ENCODE assay signal across 8 cellular contexts in the genomic region with DNA sequence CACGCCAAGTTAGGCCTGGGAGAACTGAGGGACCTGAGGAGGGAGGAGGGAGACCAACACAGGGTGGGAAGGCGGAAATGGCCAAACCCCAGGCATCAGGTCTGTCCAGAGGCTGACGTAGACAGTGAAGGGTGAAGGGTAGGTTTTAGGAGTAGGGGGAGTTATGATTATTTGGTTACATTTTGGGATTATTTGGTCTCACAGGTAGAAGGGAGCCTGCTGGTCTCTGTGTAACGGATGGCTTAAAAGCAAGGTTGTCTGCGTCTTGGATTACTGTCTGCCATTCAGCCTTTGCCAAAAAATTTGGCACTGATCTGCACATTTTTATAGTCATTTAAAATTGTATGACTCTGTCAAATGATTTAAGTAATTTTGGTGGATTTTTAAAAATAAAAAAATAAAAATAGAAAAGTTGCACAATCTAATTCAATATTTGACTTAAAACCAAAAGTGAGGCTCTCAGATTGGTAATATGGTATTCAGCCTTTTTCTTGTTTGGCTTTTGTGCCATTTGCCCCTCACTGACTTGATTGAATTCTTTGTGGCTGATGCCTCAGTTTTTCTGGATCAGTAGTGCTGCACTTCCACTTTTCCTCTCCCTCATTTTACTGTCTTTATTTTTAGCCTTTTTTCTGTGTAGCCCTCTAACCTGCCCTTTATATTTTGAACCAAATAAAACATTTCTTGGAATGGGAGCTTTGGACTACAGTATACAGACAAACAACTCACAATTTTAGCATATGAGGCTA. TPM values are rescaled to one million over a fixed set of nuclear protein-coding genes. Genes with fewer than 3 reads are reported as not detected.
DNase-seq lines count a peak whose midpoint lies in the region; ATAC-seq and TF ChIP-seq lines count a peak whose summit lies in the region.

No MANE protein-coding gene starts in this region.

- H3K9me3 ChIP-seq in Caco-2 (no peaks in the 10 kb centered on the region), HUES6 (ENCODE audit: control insufficient read depth, insufficient read depth, low read depth, low read length) (no peaks in the 10 kb centered on the region), iPS-20b (ENCODE audit: insufficient read depth, low read depth, low read length) (no peaks in the 10 kb centered on the region)

- H3K36me3 ChIP-seq in Caco-2 (ENCODE audit: control insufficient read depth, insufficient read depth, low read length), result no peaks in the 10 kb centered on the region
- H3K36me3 ChIP-seq in HUES6 (ENCODE audit: control insufficient read depth, insufficient read depth, low read length), result peaks cover 22% of the 10 kb centered on the region
- peaks cover 28% of the 10 kb centered on the region; the same call in 1 of the 2 replicates for H3K36me3 ChIP-seq in iPS-20b (ENCODE audit: insufficient read depth, low read depth, low read length)

- H3K36me3 Mint-ChIP-seq in Caco-2 (ENCODE audit: insufficient read depth, unreplicated experiment), result peaks cover 17% of the 10 kb centered on the region
- peaks cover 8% of the 10 kb centered on the region for H3K36me3 Mint-ChIP-seq in activated naive CD8-positive, alpha-beta T cell treated with anti-CD3 and anti-CD28 coated beads, Interleukin-2, amount 50 U/mL, for 24 hours (ENCODE audit: low read depth)
- peaks cover 28% of the 10 kb centered on the region for H3K36me3 Mint-ChIP-seq in stimulated activated effector memory CD8-positive, alpha-beta T cell treated with anti-CD3 and anti-CD28 coated beads, Interleukin-12 subunit alpha, Interleukin-12 subunit beta, amount 100 ng/mL, for 72 hours

- intact Hi-C loops in Caco-2 (cut with micrococcal nuclease; ENCODE audit: unreplicated experiment), result no loop called here

- H3K9me3 Mint-ChIP-seq in Caco-2 (ENCODE audit: unreplicated experiment), result no peaks in the 10 kb centered on the region
- no peaks in the 10 kb centered on the region for H3K9me3 Mint-ChIP-seq in activated naive CD8-positive, alpha-beta T cell treated with anti-CD3 and anti-CD28 coated beads, Interleukin-2, amount 50 U/mL, for 24 hours
- no peaks in the 10 kb centered on the region for H3K9me3 Mint-ChIP-seq in stimulated activated effector memory CD8-positive, alpha-beta T cell treated with anti-CD3 and anti-CD28 coated beads, Interleukin-12 subunit alpha, Interleukin-12 subunit beta, amount 100 ng/mL, for 72 hours

- CTCF ChIA-PET in Caco-2 (lab: Charles Lee), result interaction anchor here (0.7 to 1.5 kb wide), 2 partner anchors 57 to 841 kb away, joined by 7 to 10 read pairs; partner anchors contain the start of gene HINT2

- POLR2A ChIA-PET in Caco-2 (lab: Charles Lee), result interaction anchor here (0.6 to 2.0 kb wide), 2 partner anchors 29 to 251 kb away, joined by 5 read pairs; no protein-coding TSS in a partner anchor

- peak overlapping the region; percentile 81 for H3K27ac Mint-ChIP-seq in Caco-2 (ENCODE audit: unreplicated experiment)
- H3K27ac Mint-ChIP-seq in activated naive CD8-positive, alpha-beta T cell treated with anti-CD3 and anti-CD28 coated beads, Interleukin-2, amount 50 U/mL, for 24 hours, result peak overlapping the region; percentile 95
- H3K27ac Mint-ChIP-seq in stimulated activated effector memory CD8-positive, alpha-beta T cell treated with anti-CD3 and anti-CD28 coated beads, Interleukin-12 subunit alpha, Interleukin-12 subunit beta, amount 100 ng/mL, for 72 hours, result peak overlapping the region; percentile 98

- peak overlapping the region; percentile 80 for H3K4me3 Mint-ChIP-seq in Caco-2 (ENCODE audit: unreplicated experiment)
- peak overlapping the region; percentile 97 for H3K4me3 Mint-ChIP-seq in activated naive CD8-positive, alpha-beta T cell treated with anti-CD3 and anti-CD28 coated beads, Interleukin-2, amount 50 U/mL, for 24 hours
- H3K4me3 Mint-ChIP-seq in stimulated activated effector memory CD8-positive, alpha-beta T cell treated with anti-CD3 and anti-CD28 coated beads, Interleukin-12 subunit alpha, Interleukin-12 subunit beta, amount 100 ng/mL, for 72 hours, result peak overlapping the region; percentile 94

- H3K4me3 ChIP-seq in Caco-2 (ENCODE audit: low read depth, low read length), result peak overlapping the region; percentile 59
- peak overlapping the region; percentile 71 for H3K4me3 ChIP-seq in HUES6 (ENCODE audit: low read depth, low read length)
- H3K4me3 ChIP-seq in iPS-20b (ENCODE audit: low read length), result peak overlapping the region; percentile 74

- H3K27me3 Mint-ChIP-seq in Caco-2 (ENCODE audit: insufficient read depth, unreplicated experiment), result no peaks in the 10 kb centered on the region
- no peaks in the 10 kb centered on the region for H3K27me3 Mint-ChIP-seq in activated naive CD8-positive, alpha-beta T cell treated with anti-CD3 and anti-CD28 coated beads, Interleukin-2, amount 50 U/mL, for 24 hours

- H3K4me1 ChIP-seq in Caco-2 (peaks cover 5% of the 10 kb centered on the region; the same call in 1 of the 2 replicates), HUES6 (ENCODE audit: control insufficient read depth, insufficient read depth, low read length) (peaks cover 4% of the 10 kb centered on the region; the same call in 1 of the 2 replicates), iPS-20b (ENCODE audit: insufficient read depth, low read length) (peaks cover 9% of the 10 kb centered on the region)

- peaks cover 14% of the 10 kb centered on the region for H3K4me1 Mint-ChIP-seq in Caco-2 (ENCODE audit: low read depth, unreplicated experiment)
- H3K4me1 Mint-ChIP-seq in activated naive CD8-positive, alpha-beta T cell treated with anti-CD3 and anti-CD28 coated beads, Interleukin-2, amount 50 U/mL, for 24 hours, result peaks cover 39% of the 10 kb centered on the region
- peaks cover 38% of the 10 kb centered on the region for H3K4me1 Mint-ChIP-seq in stimulated activated effector memory CD8-positive, alpha-beta T cell treated with anti-CD3 and anti-CD28 coated beads, Interleukin-12 subunit alpha, Interleukin-12 subunit beta, amount 100 ng/mL, for 72 hours

- no peak for DNase-seq in Caco-2
- DNase-seq in activated naive CD8-positive, alpha-beta T cell treated with anti-CD3 and anti-CD28 coated beads, Interleukin-2, amount 50 U/mL, for 24 hours, result no peak
- DNase-seq in stimulated activated effector memory CD8-positive, alpha-beta T cell treated with anti-CD3 and anti-CD28 coated beads, Interleukin-12 subunit alpha, Interleukin-12 subunit beta, amount 100 ng/mL, for 72 hours (ENCODE audit: low spot score in 2 of 2), result no peak
- DNase-seq in effector CD8-positive, alpha-beta T cell (lab: John Stamatoyannopoulos, UW), result no peak
- no peak for DNase-seq in activated CD4-positive, alpha-beta T cell treated with anti-CD3 and anti-CD28 coated beads, Interleukin-2, amount 50 U/mL, for 4 hours

- ATAC-seq in GM19463 (IDR thresholded peaks at IDR 0.05; ENCODE audit: unreplicated experiment), result peak; percentile 43
- ATAC-seq in activated naive CD8-positive, alpha-beta T cell treated with anti-CD3 and anti-CD28 coated beads, Interleukin-2, amount 50 U/mL, for 24 hours, result peak; percentile 47
- peak; percentile 48 for ATAC-seq in stimulated activated effector memory CD8-positive, alpha-beta T cell treated with anti-CD3 and anti-CD28 coated beads, Interleukin-12 subunit alpha, Interleukin-12 subunit beta, amount 100 ng/mL, for 72 hours

- no peaks in the 10 kb centered on the region for H3K27me3 ChIP-seq in Caco-2 (replicated peaks; ENCODE audit: control insufficient read depth, insufficient read depth, low read length)
- no peaks in the 10 kb centered on the region for H3K27me3 ChIP-seq in HUES6 (ENCODE audit: control insufficient read depth, insufficient read depth, low read length)
- no peaks in the 10 kb centered on the region for H3K27me3 ChIP-seq in iPS-20b (ENCODE audit: insufficient read depth, low read length)

- peak overlapping the region; percentile 76 for H3K9ac ChIP-seq in HUES6 (ENCODE audit: low read length)
- H3K9ac ChIP-seq in iPS-20b (ENCODE audit: low read depth, low read length), result peak overlapping the region; percentile 87

- TF ChIP-seq CTCF in Caco-2 (IDR thresholded peaks at IDR 0.05; ENCODE audit: insufficient read depth in 1 of 2, low read depth in 1 of 2, low read length in 1 of 2, severe bottlenecking in 1 of 2, unreplicated experiment in 1 of 2), result no peak

- BruUV-seq in Caco-2 (replicated peaks; lab: Mats Ljungman, UMichigan), result TSS peak; percentile 16

- H3K27ac ChIP-seq in HUES6 (ENCODE audit: low read depth, low read length) (peak overlapping the region; percentile 66), iPS-20b (ENCODE audit: low read length) (peak overlapping the region; percentile 2)

RNA-seq across cellular contexts. Expression of gene MSMP, which starts 3.6 kb away (rescaled TPM):
- not detected in 2 replicates for total RNA-seq in Caco-2 (2022)

RNA-seq across cellular contexts. Expression of gene RGP1, which starts 8.6 kb away (rescaled TPM):
- 25.0 and 27.1 TPM in 2 replicates for total RNA-seq in Caco-2 (2022)

RNA-seq across cellular contexts. Expression of gene GBA2, which starts 8.7 kb away (rescaled TPM):
- 108 and 111 TPM in 2 replicates for total RNA-seq in Caco-2 (2022)

RNA-seq across cellular contexts. Expression of gene CREB3, which starts 25.2 kb away (rescaled TPM):
- 50.4 and 54.1 TPM in 2 replicates for total RNA-seq in Caco-2 (2022)

RNA-seq across cellular contexts. Expression of gene TLN1, which starts 25.7 kb away (rescaled TPM):
- total RNA-seq in Caco-2 (2022), result 147 and 165 TPM in 2 replicates
